Comparison of ENCODE assay signal across 1 cellular context in genomic region chr9:108108802-108109448, GRCh38.
TF ChIP-seq lines count a peak whose summit lies in the region.

No MANE protein-coding gene starts in this region.

TF ChIP-seq in K562, 482 proteins besides CTCF, POLR2A, EP300 and RAD21 (continued from another document and continues in another):
- TF ChIP-seq VEZF1 (CRISPR knock-in tag; IDR thresholded peaks at IDR 0.05): no peak; the same call in 1 of the 2 replicates
- TF ChIP-seq SIX5 (IDR thresholded peaks at IDR 0.05; ENCODE audit: borderline replicate concordance in 1 of 2, insufficient read depth in 1 of 2, low read depth in 1 of 2, low read length in 2 of 2): no peak
- no peak for TF ChIP-seq ZNF407 (IDR thresholded peaks at IDR 0.05; ENCODE audit: low read depth)
- TF ChIP-seq SIRT6 (IDR thresholded peaks at IDR 0.05; ENCODE audit: low read depth, low read length): no peak
- TF ChIP-seq ZNF395 (CRISPR knock-in tag; IDR thresholded peaks at IDR 0.05): no peak
- no peak for TF ChIP-seq GABPB2 (CRISPR knock-in tag; conservative IDR thresholded peaks at IDR 0.05)
- no peak for TF ChIP-seq SRSF1 (IDR thresholded peaks at IDR 0.05; ENCODE audit: low read depth, low read length)
- peak; percentile 63 for TF ChIP-seq MEIS2 (IDR thresholded peaks at IDR 0.05; ENCODE audit: partially characterized antibody)
- no peak for TF ChIP-seq NFXL1 (CRISPR knock-in tag; IDR thresholded peaks at IDR 0.05)
- TF ChIP-seq TRIM25 (IDR thresholded peaks at IDR 0.05; ENCODE audit: borderline replicate concordance): no peak
- no peak for TF ChIP-seq MYC (IDR thresholded peaks at IDR 0.05; ENCODE audit: low read depth, low read length)
- no peak for TF ChIP-seq MYC (CRISPR knock-in tag; IDR thresholded peaks at IDR 0.05; ENCODE audit: borderline replicate concordance, low read depth)
- peak; percentile 94 for TF ChIP-seq TAL1 (IDR thresholded peaks at IDR 0.05)
- TF ChIP-seq ZFP30 (CRISPR knock-in tag; IDR thresholded peaks at IDR 0.05; ENCODE audit: borderline replicate concordance): no peak
- TF ChIP-seq ZNF165 (CRISPR knock-in tag; IDR thresholded peaks at IDR 0.05; ENCODE audit: borderline replicate concordance): no peak
- TF ChIP-seq ZNF609 (CRISPR knock-in tag; IDR thresholded peaks at IDR 0.05; ENCODE audit: borderline replicate concordance): no peak
- no peak for TF ChIP-seq DMBX1 (CRISPR knock-in tag; IDR thresholded peaks at IDR 0.05; ENCODE audit: borderline replicate concordance)
- TF ChIP-seq SPI1 (IDR thresholded peaks at IDR 0.05; ENCODE audit: borderline replicate concordance, low read depth, low read length): no peak
- TF ChIP-seq ZNF696 (CRISPR knock-in tag; conservative IDR thresholded peaks at IDR 0.05): no peak
- no peak for TF ChIP-seq ZFPM2 (CRISPR knock-in tag; IDR thresholded peaks at IDR 0.05)
- TF ChIP-seq ATF2 (CRISPR knock-in tag; IDR thresholded peaks at IDR 0.05): no peak
- peak; percentile 96 for TF ChIP-seq NFE2 (IDR thresholded peaks at IDR 0.05; ENCODE audit: low read depth)
- TF ChIP-seq CEBPB (tag; IDR thresholded peaks at IDR 0.05): no peak
- TF ChIP-seq ATF4 (CRISPR knock-in tag; IDR thresholded peaks at IDR 0.05): peak; percentile 66; the same call in 1 of the 2 replicates
- TF ChIP-seq GABPB1 (CRISPR knock-in tag; IDR thresholded peaks at IDR 0.05): no peak
- no peak for TF ChIP-seq ZBTB33 (CRISPR knock-in tag; IDR thresholded peaks at IDR 0.05)
- TF ChIP-seq NELFE (IDR thresholded peaks at IDR 0.05; ENCODE audit: insufficient read depth, insufficient read length): no peak
- peak; percentile 87 for TF ChIP-seq FOXM1 (IDR thresholded peaks at IDR 0.05; ENCODE audit: low read depth)
- no peak for TF ChIP-seq FOXM1 (CRISPR knock-in tag; IDR thresholded peaks at IDR 0.05; ENCODE audit: low read depth)
- TF ChIP-seq HDAC2 (IDR thresholded peaks at IDR 0.05): peak; percentile 85; the same call in 1 of the 2 replicates
- peak; percentile 84 for TF ChIP-seq NFIC (IDR thresholded peaks at IDR 0.05)
